Comparison of ENCODE assay signal across 1 cellular context in genomic region chr11:105786766-105787165, GRCh38.
TF ChIP-seq lines count a peak whose summit lies in the region.

No MANE protein-coding gene starts in this region.

TF ChIP-seq in WTC11, 78 proteins besides CTCF, POLR2A, EP300 and RAD21 (continued from another document):
- TF ChIP-seq ZNF532 (CRISPR knock-in tag; IDR thresholded peaks at IDR 0.05; ENCODE audit: borderline replicate concordance) = no peak
- no peak for TF ChIP-seq CREM (CRISPR knock-in tag; IDR thresholded peaks at IDR 0.05)
- no peak for TF ChIP-seq MLX (CRISPR knock-in tag; IDR thresholded peaks at IDR 0.05)
- no peak for TF ChIP-seq E2F4 (CRISPR knock-in tag; IDR thresholded peaks at IDR 0.05; ENCODE audit: borderline replicate concordance, low read depth)
- TF ChIP-seq MXD4 (CRISPR knock-in tag; IDR thresholded peaks at IDR 0.05; ENCODE audit: borderline replicate concordance) = no peak
- no peak for TF ChIP-seq E2F5 (CRISPR knock-in tag; IDR thresholded peaks at IDR 0.05)
- TF ChIP-seq NR3C1 (CRISPR knock-in tag; conservative IDR thresholded peaks at IDR 0.05; ENCODE audit: low read depth) = no peak
- no peak for TF ChIP-seq MAX (CRISPR knock-in tag; IDR thresholded peaks at IDR 0.05)
- no peak for TF ChIP-seq ZSCAN18 (CRISPR knock-in tag; IDR thresholded peaks at IDR 0.05)
- TF ChIP-seq GRHL2 (CRISPR knock-in tag; IDR thresholded peaks at IDR 0.05; ENCODE audit: insufficient replicate concordance, severe bottlenecking) = no peak
- no peak for TF ChIP-seq ATF6 (CRISPR knock-in tag; IDR thresholded peaks at IDR 0.05)
- TF ChIP-seq HMGXB4 (CRISPR knock-in tag; IDR thresholded peaks at IDR 0.05) = no peak
- TF ChIP-seq USF2 (CRISPR knock-in tag; IDR thresholded peaks at IDR 0.05) = no peak
- TF ChIP-seq NR2C2 (CRISPR knock-in tag; IDR thresholded peaks at IDR 0.05) = no peak
